ENCODE assay signal across 17 cellular contexts in the genomic region with DNA sequence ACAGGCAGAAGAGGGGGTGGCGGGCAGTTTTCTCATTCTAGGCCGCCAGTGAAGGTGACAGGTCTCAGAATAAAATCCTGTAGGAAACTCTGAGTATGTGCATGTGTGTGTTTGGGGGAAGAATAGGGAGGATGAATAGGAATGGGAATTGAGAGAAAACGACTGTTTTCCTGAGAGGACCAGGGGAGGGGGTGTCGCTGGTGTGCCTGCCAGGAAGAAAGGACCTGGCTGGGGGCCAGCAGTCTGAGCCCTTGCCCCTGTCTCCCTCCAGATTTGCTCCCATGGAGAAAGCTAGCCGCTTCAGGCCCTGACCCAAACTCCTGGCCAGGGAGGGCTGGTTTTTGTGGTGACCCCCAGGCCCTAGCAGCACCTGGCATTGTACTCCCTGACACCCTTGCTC. TPM values are rescaled to one million over a fixed set of nuclear protein-coding genes. Genes with fewer than 3 reads are reported as not detected.
DNase-seq lines count a peak whose midpoint lies in the region; ATAC-seq and TF ChIP-seq lines count a peak whose summit lies in the region.
"Had no signal": no experiment of that assay in that cellular context is flagged by ENCODE, and none has a peak within 500 bp of the region (broad histone marks: within the 10 kb centered on the region; RNA-seq: fewer than 3 reads in every experiment).

No MANE protein-coding gene starts in this region.

- H3K27ac ChIP-seq in dorsolateral prefrontal cortex (peak overlapping the region in 35 of 59 donors; percentile 3 to 79 (median 44)), muscle layer of colon (ENCODE audit: low read depth, low read length) (peak overlapping the region; percentile 74), tibial artery (peak overlapping the region; percentile 84 to 89)

- no peak overlapping the region for H3K27ac Mint-ChIP-seq in activated naive CD8-positive, alpha-beta T cell treated with anti-CD3 and anti-CD28 coated beads for 36 hours
- H3K27ac Mint-ChIP-seq: memory B cell had no signal

- H3K4me1 Mint-ChIP-seq in activated naive CD8-positive, alpha-beta T cell treated with anti-CD3 and anti-CD28 coated beads for 36 hours: peaks cover 2% of the 10 kb centered on the region
- H3K4me1 Mint-ChIP-seq: memory B cell had no signal

- no peaks in the 10 kb centered on the region for H3K9me3 ChIP-seq in adipocyte (ENCODE audit: control insufficient read depth, low read length)
- H3K9me3 ChIP-seq in muscle layer of colon (ENCODE audit: low read length): no peaks in the 10 kb centered on the region
- H3K9me3 ChIP-seq in tibial artery: no peaks in the 10 kb centered on the region

- H3K27me3 ChIP-seq in adipocyte (replicated peaks; ENCODE audit: control insufficient read depth, insufficient read depth, low read length) (peaks cover 42% of the 10 kb centered on the region), dorsolateral prefrontal cortex (no peaks in the 10 kb centered on the region), muscle layer of colon (ENCODE audit: control insufficient read depth in 1 of 2, insufficient read depth in 2 of 2, low read length in 2 of 2) (no peaks in the 10 kb centered on the region), tibial artery (no peaks in the 10 kb centered on the region)

- H3K4me3 ChIP-seq in adipocyte (ENCODE audit: low read length) (no peak overlapping the region), dorsolateral prefrontal cortex (no peak overlapping the region), muscle layer of colon (ENCODE audit: low read depth in 1 of 2, low read length in 2 of 2) (peak overlapping the region; percentile 17 to 48), tibial artery (peak overlapping the region; percentile 34 to 45)

- intact Hi-C loops in dorsolateral prefrontal cortex (cut with DNase I): no loop called here
- intact Hi-C loops in tibial artery (cut with DNase I; ENCODE audit: low total_unique reads): no loop called here
- intact Hi-C loops in sciatic nerve (cut with DNase I): no loop called here

- H3K9me3 Mint-ChIP-seq in activated naive CD8-positive, alpha-beta T cell treated with anti-CD3 and anti-CD28 coated beads for 36 hours: no peaks in the 10 kb centered on the region
- H3K9me3 Mint-ChIP-seq: memory B cell, neural crest cell, type B pancreatic cell had no signal

- peaks cover 1% of the 10 kb centered on the region for H3K36me3 Mint-ChIP-seq in activated naive CD8-positive, alpha-beta T cell treated with anti-CD3 and anti-CD28 coated beads for 36 hours
- H3K36me3 Mint-ChIP-seq: memory B cell, type B pancreatic cell had no signal

- ATAC-seq in HG02623 (IDR thresholded peaks at IDR 0.05; ENCODE audit: unreplicated experiment) (no peak), sciatic nerve (no peak)
- ATAC-seq in activated CD4-positive, CD25-positive, alpha-beta regulatory T cell treated with anti-CD3 and anti-CD28 coated beads, Interleukin-2, amount 50 U/mL, for 24 hours: no peak

- H3K36me3 ChIP-seq in adipocyte (ENCODE audit: control insufficient read depth, insufficient read depth, low read length, severe bottlenecking) (no peaks in the 10 kb centered on the region), muscle layer of colon (ENCODE audit: insufficient read depth, low read length) (no peaks in the 10 kb centered on the region), tibial artery (no peaks in the 10 kb centered on the region)

- DNase-seq in adipocyte (ENCODE audit: low read depth): no peak
- no peak for DNase-seq in dorsolateral prefrontal cortex
- no peak for DNase-seq in tibial artery
- no peak for DNase-seq in activated naive CD8-positive, alpha-beta T cell treated with anti-CD3 and anti-CD28 coated beads for 36 hours
- DNase-seq in sciatic nerve (ENCODE audit: low spot score): no peak
- DNase-seq: activated gamma-delta T cell, DND-41, KG1, NCI-H510A, SW 1271 had no signal

- H3K9ac ChIP-seq in adipocyte (ENCODE audit: low read length) (peak overlapping the region; percentile 77), muscle layer of colon (ENCODE audit: low read length) (peak overlapping the region; percentile 77)

- H3K27me3 Mint-ChIP-seq in activated naive CD8-positive, alpha-beta T cell treated with anti-CD3 and anti-CD28 coated beads for 36 hours: no peaks in the 10 kb centered on the region

- no peak overlapping the region for H3K4me3 Mint-ChIP-seq in activated naive CD8-positive, alpha-beta T cell treated with anti-CD3 and anti-CD28 coated beads for 36 hours
- H3K4me3 Mint-ChIP-seq: memory B cell, neural crest cell had no signal

- no peak for TF ChIP-seq CTCF in dorsolateral prefrontal cortex (IDR thresholded peaks at IDR 0.05 in 54 of 56, conservative IDR thresholded peaks at IDR 0.05 in 2 of 56; ENCODE audit: low read depth in 1 of 56, partially characterized antibody in 56 of 56)
- TF ChIP-seq CTCF in tibial artery (IDR thresholded peaks at IDR 0.05): peak in 1 of 2 experiments; percentile 4

- peaks cover 55% of the 10 kb centered on the region for H3K4me1 ChIP-seq in adipocyte (ENCODE audit: control insufficient read depth, insufficient read depth, low read length)
- peaks cover 29% of the 10 kb centered on the region for H3K4me1 ChIP-seq in muscle layer of colon (ENCODE audit: insufficient read depth, low read length)
- H3K4me1 ChIP-seq in tibial artery: peaks cover 0 to 53% (median 28%) of the 10 kb centered on the region in 4 donors

RNA-seq across cellular contexts. Expression of a gene that starts 14.4 kb away (rescaled TPM):
- total RNA-seq in dorsolateral prefrontal cortex (1 to 10 TPM in 1 of 120 experiments, under 1 TPM in 14, not detected in 105; 0.46 to 1.0 (median 0.71) TPM), sciatic nerve (not detected)
- total RNA-seq in activated naive CD8-positive, alpha-beta T cell treated with anti-CD3 and anti-CD28 coated beads for 36 hours: not detected
- total RNA-seq: pulmonary artery endothelial cell had no signal

RNA-seq across cellular contexts. Expression of a gene that starts 20.4 kb away (rescaled TPM):
- 10 to 100 TPM in 90 of 120 experiments, 1 to 10 TPM in 30; 4.7 to 30.2 (median 13.2) TPM for total RNA-seq in dorsolateral prefrontal cortex
- total RNA-seq in activated naive CD8-positive, alpha-beta T cell treated with anti-CD3 and anti-CD28 coated beads for 36 hours: under 1 TPM; 0.21 to 0.50 TPM
- 61.5 TPM for total RNA-seq in sciatic nerve

RNA-seq across cellular contexts. Expression of a gene that starts 22.0 kb away (rescaled TPM):
- total RNA-seq in dorsolateral prefrontal cortex (1 to 10 TPM in 93 of 120 experiments, under 1 TPM in 27; 0.32 to 2.8 (median 1.3) TPM), sciatic nerve (0.13 TPM)
- total RNA-seq in activated naive CD8-positive, alpha-beta T cell treated with anti-CD3 and anti-CD28 coated beads for 36 hours: under 1 TPM; 0.40 to 0.43 TPM
- total RNA-seq: pulmonary artery endothelial cell had no signal

RNA-seq across cellular contexts. Expression of a gene that starts 34.2 kb away (rescaled TPM):
- total RNA-seq in dorsolateral prefrontal cortex: 100 to 1,000 TPM; 108 to 175 (median 146) TPM
- total RNA-seq in activated naive CD8-positive, alpha-beta T cell treated with anti-CD3 and anti-CD28 coated beads for 36 hours: 100 to 1,000 TPM; 306 to 317 TPM
- 183 TPM for total RNA-seq in sciatic nerve

RNA-seq across cellular contexts. Expression of a gene that starts 43.6 kb away (rescaled TPM):
- total RNA-seq in dorsolateral prefrontal cortex (10 to 100 TPM in 119 of 120 experiments, 1 to 10 TPM in 1; 9.0 to 65.6 (median 36.0) TPM), sciatic nerve (5.4 TPM)
- total RNA-seq in activated naive CD8-positive, alpha-beta T cell treated with anti-CD3 and anti-CD28 coated beads for 36 hours: 1 to 10 TPM; 2.5 to 2.6 TPM

Comparison
In these comparisons a context has a peak if more than half of its experiments do, and no peak if none do; other contexts are left out.
1. H3K4me3 ChIP-seq: peak in muscle layer of colon (2 of 2) and tibial artery (2 of 2); none in adipocyte (single experiment) and dorsolateral prefrontal cortex (0 of 59).
2. Peak in every context shown above with its lines, with median percentiles within 50 percentile points of each other: H3K27ac ChIP-seq.